In genomic region chr19:40103600-40103999, GRCh38 we compare ENCODE assay signal across 1 cellular context.
A peak's percentile ranks its signal among the peaks of the same experiment; 100 is the strongest.
TF ChIP-seq lines count a peak whose summit lies in the region.

No MANE protein-coding gene starts in this region.

TF ChIP-seq in HEK293, 187 proteins besides CTCF, POLR2A, EP300 and RAD21 (continued from another document):
- TF ChIP-seq ZBTB20 (tag by site-specific recombination; IDR thresholded peaks at IDR 0.05) (no peak), ZNF768 (tag by site-specific recombination; IDR thresholded peaks at IDR 0.05) (no peak), TCF7L2 (IDR thresholded peaks at IDR 0.05; ENCODE audit: borderline replicate concordance, low read depth, low read length) (no peak), FEZF1 (tag by site-specific recombination; IDR thresholded peaks at IDR 0.05) (peak; percentile 23; the same call in 1 of the 2 replicates), KLF10 (tag by site-specific recombination; IDR thresholded peaks at IDR 0.05) (no peak), PBX3 (CRISPR knock-in tag; IDR thresholded peaks at IDR 0.05) (no peak), YY1 (tag by site-specific recombination; IDR thresholded peaks at IDR 0.05) (no peak), ZNF146 (tag by site-specific recombination; IDR thresholded peaks at IDR 0.05) (peak; percentile 48; the same call in 1 of the 2 replicates), GLI2 (tag by site-specific recombination; IDR thresholded peaks at IDR 0.05; ENCODE audit: borderline replicate concordance, low read depth) (peak; percentile 86; the same call in 1 of the 2 replicates), SP7 (tag by site-specific recombination; IDR thresholded peaks at IDR 0.05) (no peak), ZNF175 (tag by site-specific recombination; IDR thresholded peaks at IDR 0.05) (no peak), ZFP69B (tag by site-specific recombination; IDR thresholded peaks at IDR 0.05) (no peak), BCL6B (tag by site-specific recombination; IDR thresholded peaks at IDR 0.05) (no peak), ZNF140 (tag by site-specific recombination; IDR thresholded peaks at IDR 0.05) (peak; percentile 98), RBAK (tag by site-specific recombination; IDR thresholded peaks at IDR 0.05) (peak; percentile 84), ZNF426 (tag by site-specific recombination; IDR thresholded peaks at IDR 0.05) (peak; percentile 100), ZNF2 (tag by site-specific recombination; IDR thresholded peaks at IDR 0.05) (no peak), ZNF660 (tag by site-specific recombination; IDR thresholded peaks at IDR 0.05) (no peak), ZNF26 (tag by site-specific recombination; IDR thresholded peaks at IDR 0.05) (no peak), GFI1B (tag by site-specific recombination; IDR thresholded peaks at IDR 0.05) (peak; percentile 77; the same call in 1 of the 2 replicates), ZNF623 (tag by site-specific recombination; IDR thresholded peaks at IDR 0.05) (peak; percentile 92), ZNF292 (tag by site-specific recombination; IDR thresholded peaks at IDR 0.05; ENCODE audit: borderline replicate concordance, low read depth) (peak; percentile 94), GLIS2 (tag by site-specific recombination; IDR thresholded peaks at IDR 0.05) (0 out of 2 replicates have a peak, but pooled peaks have one; percentile 13), ZFP37 (tag by site-specific recombination; IDR thresholded peaks at IDR 0.05) (peak; percentile 98), ZNF416 (tag by site-specific recombination; IDR thresholded peaks at IDR 0.05) (no peak), ZNF350 (tag by site-specific recombination; IDR thresholded peaks at IDR 0.05) (no peak), ZNF132 (tag by site-specific recombination; IDR thresholded peaks at IDR 0.05; ENCODE audit: borderline replicate concordance) (no peak), ZNF776 (tag by site-specific recombination; IDR thresholded peaks at IDR 0.05; ENCODE audit: borderline replicate concordance) (no peak), ZNF16 (tag by site-specific recombination; IDR thresholded peaks at IDR 0.05; ENCODE audit: low read depth) (no peak), ZNF354C (tag by site-specific recombination; IDR thresholded peaks at IDR 0.05; ENCODE audit: borderline replicate concordance, low read depth) (0 out of 2 replicates have a peak, but pooled peaks have one; percentile 16), ZNF76 (tag by site-specific recombination; IDR thresholded peaks at IDR 0.05; ENCODE audit: borderline replicate concordance, low read depth) (no peak), ZNF658 (tag by site-specific recombination; IDR thresholded peaks at IDR 0.05) (no peak), ZNF624 (tag by site-specific recombination; IDR thresholded peaks at IDR 0.05) (no peak), PRDM10 (tag by site-specific recombination; IDR thresholded peaks at IDR 0.05) (no peak), ZNF621 (tag by site-specific recombination; IDR thresholded peaks at IDR 0.05) (no peak), ZSCAN4 (tag by site-specific recombination; IDR thresholded peaks at IDR 0.05) (no peak), ZNF521 (tag by site-specific recombination; IDR thresholded peaks at IDR 0.05) (no peak), ZNF626 (tag by site-specific recombination; IDR thresholded peaks at IDR 0.05) (no peak), ZNF843 (tag by site-specific recombination; IDR thresholded peaks at IDR 0.05) (no peak), ZNF10 (tag by site-specific recombination; IDR thresholded peaks at IDR 0.05) (no peak; the same call in 1 of the 2 replicates), ZNF114 (tag by site-specific recombination; IDR thresholded peaks at IDR 0.05) (no peak), ZEB2 (tag by site-specific recombination; IDR thresholded peaks at IDR 0.05) (no peak), ZNF529 (tag by site-specific recombination; IDR thresholded peaks at IDR 0.05; ENCODE audit: insufficient replicate concordance) (peak; percentile 66), ZNF311 (tag by site-specific recombination; IDR thresholded peaks at IDR 0.05; ENCODE audit: borderline replicate concordance) (no peak), REPIN1 (tag by site-specific recombination; IDR thresholded peaks at IDR 0.05; ENCODE audit: low read depth) (peak; percentile 74; the same call in 1 of the 2 replicates), ZNF138 (tag by site-specific recombination; IDR thresholded peaks at IDR 0.05; ENCODE audit: borderline replicate concordance) (peak; percentile 93; the same call in 1 of the 2 replicates), ZNF404 (tag by site-specific recombination; IDR thresholded peaks at IDR 0.05) (peak; percentile 94; the same call in 1 of the 2 replicates), ZNF639 (tag by site-specific recombination; IDR thresholded peaks at IDR 0.05) (peak; percentile 86), ZXDB (tag by site-specific recombination; IDR thresholded peaks at IDR 0.05) (peak; percentile 92), ZNF501 (tag by site-specific recombination; IDR thresholded peaks at IDR 0.05) (peak; percentile 96), ZNF664 (tag by site-specific recombination; IDR thresholded peaks at IDR 0.05) (peak; percentile 96), ZNF560 (tag by site-specific recombination; IDR thresholded peaks at IDR 0.05; ENCODE audit: borderline replicate concordance) (peak; percentile 97), KLF17 (tag by site-specific recombination; IDR thresholded peaks at IDR 0.05) (no peak)
